Comparison of ENCODE assay signal across 8 cellular contexts in genomic region chr6:118187568-118188164, GRCh38.
A peak's percentile ranks its signal among the peaks of the same experiment; 100 is the strongest.
DNase-seq lines count a peak whose midpoint lies in the region; ATAC-seq and TF ChIP-seq lines count a peak whose summit lies in the region.

No MANE protein-coding gene starts in this region.

- no peak for TF ChIP-seq CTCF in left lung (IDR thresholded peaks at IDR 0.05)

- ATAC-seq in GM18868 (IDR thresholded peaks at IDR 0.05; ENCODE audit: unreplicated experiment) (peak; percentile 51), HG02678 (IDR thresholded peaks at IDR 0.05; ENCODE audit: unreplicated experiment) (peak; percentile 40), left lung (peak; percentile 62)
- no peak for ATAC-seq in stimulated activated memory B cell treated with anti-CD40 and anti-IgM and Interleukin-4, amounts not matched to agents 10 μg/mL and 1 μg/mL and 100 μg/mL, for 72 hours

- peak overlapping the region in 1 of 2 donors; percentile 7 for H3K27ac ChIP-seq in left lung

- H3K4me1 ChIP-seq in left lung: no peaks in the 10 kb centered on the region

- intact Hi-C loops in left lung (cut with DNase I): no loop called here

- H3K4me3 ChIP-seq in left lung: no peak overlapping the region

- no peaks in the 10 kb centered on the region for H3K36me3 Mint-ChIP-seq in stimulated activated memory B cell treated with anti-CD40 and anti-IgM and Interleukin-4, amounts not matched to agents 10 μg/mL and 1 μg/mL and 100 μg/mL, for 72 hours

- no peaks in the 10 kb centered on the region for H3K9me3 ChIP-seq in left lung

- no peaks in the 10 kb centered on the region for H3K36me3 ChIP-seq in left lung

- peaks cover 10% of the 10 kb centered on the region for H3K27me3 Mint-ChIP-seq in stimulated activated memory B cell treated with anti-CD40 and anti-IgM and Interleukin-4, amounts not matched to agents 10 μg/mL and 1 μg/mL and 100 μg/mL, for 72 hours

- H3K27ac Mint-ChIP-seq in stimulated activated memory B cell treated with anti-CD40 and anti-IgM and Interleukin-4, amounts not matched to agents 10 μg/mL and 1 μg/mL and 100 μg/mL, for 72 hours: no peak overlapping the region

- H3K9me3 Mint-ChIP-seq in stimulated activated memory B cell treated with anti-CD40 and anti-IgM and Interleukin-4, amounts not matched to agents 10 μg/mL and 1 μg/mL and 100 μg/mL, for 72 hours: no peaks in the 10 kb centered on the region

- H3K4me3 Mint-ChIP-seq in stimulated activated memory B cell treated with anti-CD40 and anti-IgM and Interleukin-4, amounts not matched to agents 10 μg/mL and 1 μg/mL and 100 μg/mL, for 72 hours: no peak overlapping the region

- H3K4me1 Mint-ChIP-seq in stimulated activated memory B cell treated with anti-CD40 and anti-IgM and Interleukin-4, amounts not matched to agents 10 μg/mL and 1 μg/mL and 100 μg/mL, for 72 hours: peaks cover 4% of the 10 kb centered on the region

- H3K27me3 ChIP-seq in left lung: no peaks in the 10 kb centered on the region

- peak; percentile 78 for DNase-seq in OCI-M1 (lab: John Stamatoyannopoulos, UW)
- DNase-seq in left lung: peak in 1 of 2 donors; percentile 33
- DNase-seq in NCI-H524 (lab: John Stamatoyannopoulos, UW): no peak
- DNase-seq in activated effector memory CD4-positive, alpha-beta T cell treated with Interleukin-2 at 50 U/mL for 16 hours: no peak
- DNase-seq in NCI-H1092 treated with DMSO at 0.1 percent for 48 hours (lab: John Stamatoyannopoulos, UW): no peak
